9 cellular contexts compared by ENCODE assay signal in genomic region chr1:149561806-149562205, GRCh38. TPM values are rescaled to one million over a fixed set of nuclear protein-coding genes. Genes with fewer than 3 reads are reported as not detected.
"Had no signal": no experiment of that assay in that cellular context is flagged by ENCODE, and none has a peak within 500 bp of the region (broad histone marks: within the 10 kb centered on the region; RNA-seq: fewer than 3 reads in every experiment).

No MANE protein-coding gene starts in this region.

RNA-seq across cellular contexts. Expression of gene PPIAL4C, which starts 21.8 kb away (rescaled TPM):
- total RNA-seq: HepG2, HT1080, IMR-90, NCI-H460, PC-9, Peyer's patch, Right ventricle myocardium inferior, RPMI7951, SJCRH30 had no signal
- polyA plus RNA-seq: HepG2, IMR-90 had no signal
